20 cellular contexts compared by ENCODE assay signal in genomic region chr18:25132786-25133496, GRCh38.
"Had no signal": no experiment of that assay in that cellular context is flagged by ENCODE, and none has a peak within 500 bp of the region (broad histone marks: within the 10 kb centered on the region; RNA-seq: fewer than 3 reads in every experiment).

No MANE protein-coding gene starts in this region.

- H3K27ac ChIP-seq: RWPE1 had no signal

- H3K4me3 ChIP-seq: MG63 had no signal

- H3K4me3 Mint-ChIP-seq: T-cell had no signal

- H3K27me3 ChIP-seq: MG63 had no signal

- ATAC-seq: Panc1, PC-3, T-cell had no signal

- H3K36me3 ChIP-seq: MG63 had no signal

- H3K36me3 Mint-ChIP-seq: T-cell had no signal

- H3K4me1 Mint-ChIP-seq: T-cell had no signal

- H3K9ac ChIP-seq: SK-N-SH had no signal

- DNase-seq: Karpas-422, KG1, MG63, NCI-H1092 treated with DMSO at 0.1 percent for 48 hours, NCI-H1436, NCI-H187 treated with DMSO at 0.1 percent for 48 hours, NCI-H2029 treated with DMSO at 0.1 percent for 48 hours, NCI-H2171 treated with DMSO at 0.1 percent for 48 hours, NCI-H345, NCI-H446 treated with DMSO at 0.1 percent for 48 hours, NCI-H510A treated with DMSO at 0.1 percent for 48 hours, NCI-H526, NCI-H748 treated with DMSO at 0.1 percent for 48 hours, PC-3, SHP77, SK-N-SH, SW 1271, T-cell had no signal

- H3K27ac Mint-ChIP-seq: T-cell had no signal

- H3K9me3 ChIP-seq: MG63, SK-N-SH had no signal

- H3K4me2 ChIP-seq: SK-N-SH had no signal
